Comparison of ENCODE assay signal across 8 cellular contexts in the genomic region with DNA sequence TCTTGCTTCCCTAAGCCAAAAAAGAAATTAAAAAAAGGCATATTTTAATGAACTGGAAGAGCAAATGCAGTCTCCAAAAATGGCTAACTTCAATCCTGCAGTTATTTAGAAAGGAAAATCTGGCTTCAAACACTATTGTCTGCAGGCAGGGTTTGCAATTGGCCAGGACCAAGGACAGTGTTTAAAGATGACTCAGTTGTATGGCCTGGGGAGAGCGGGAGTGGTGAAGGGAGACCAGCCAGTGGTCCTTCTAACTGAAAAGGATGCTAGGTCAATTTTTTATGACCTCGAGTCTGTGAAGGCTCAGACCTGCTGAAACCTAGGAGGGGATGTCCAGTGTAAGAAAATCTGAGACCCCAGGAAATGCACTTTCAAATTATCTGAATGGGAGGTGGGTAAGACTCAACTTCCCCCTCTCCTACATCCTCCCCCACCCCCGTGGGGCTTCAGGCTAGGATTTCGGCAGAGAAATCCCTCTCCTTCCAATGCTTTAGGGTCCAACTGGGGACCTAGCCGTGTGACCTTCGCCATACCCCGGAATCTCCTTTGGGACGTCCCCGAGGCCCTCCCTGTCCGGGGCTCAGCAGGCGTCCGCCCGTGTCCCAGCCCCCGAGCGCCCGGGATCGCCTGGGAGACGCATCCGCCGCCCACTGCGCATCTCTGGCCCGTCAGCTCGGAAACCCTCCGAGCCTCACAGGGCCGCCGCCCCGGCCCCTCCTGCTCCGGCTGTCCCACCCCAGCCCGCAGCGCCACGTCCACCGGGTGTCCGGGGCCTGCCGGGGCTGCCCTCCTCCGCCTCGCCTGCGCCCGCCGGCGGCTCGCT. TPM values are rescaled to one million over a fixed set of nuclear protein-coding genes. Genes with fewer than 3 reads are reported as not detected.
DNase-seq lines count a peak whose midpoint lies in the region; ATAC-seq and TF ChIP-seq lines count a peak whose summit lies in the region.

No MANE protein-coding gene starts in this region.

- peak; percentile 44 for ATAC-seq in GM21526 (IDR thresholded peaks at IDR 0.05; ENCODE audit: low FRiP score, unreplicated experiment)
- ATAC-seq in activated CD8-positive, alpha-beta T cell treated with anti-CD3 and anti-CD28 coated beads for 36 hours = peak; percentile 60

- TF ChIP-seq EP300 in Ishikawa (IDR thresholded peaks at IDR 0.05; ENCODE audit: borderline replicate concordance) = no peak

- H3K36me3 Mint-ChIP-seq in activated CD8-positive, alpha-beta T cell treated with anti-CD3 and anti-CD28 coated beads for 36 hours (ENCODE audit: low read depth) = peaks cover 3% of the 10 kb centered on the region
- no peaks in the 10 kb centered on the region for H3K36me3 Mint-ChIP-seq in glutamatergic neuron (ENCODE audit: unreplicated experiment)
- no peaks in the 10 kb centered on the region for H3K36me3 Mint-ChIP-seq in osteocyte (ENCODE audit: unreplicated experiment)

- H3K4me3 Mint-ChIP-seq in activated CD8-positive, alpha-beta T cell treated with anti-CD3 and anti-CD28 coated beads for 36 hours = peak overlapping the region; percentile 74
- H3K4me3 Mint-ChIP-seq in glutamatergic neuron (ENCODE audit: unreplicated experiment) (peak overlapping the region; percentile 88), osteocyte (ENCODE audit: unreplicated experiment) (peak overlapping the region; percentile 71)

- H3K27me3 Mint-ChIP-seq in activated CD8-positive, alpha-beta T cell treated with anti-CD3 and anti-CD28 coated beads for 36 hours = peaks cover 38% of the 10 kb centered on the region
- peaks cover 4% of the 10 kb centered on the region for H3K27me3 Mint-ChIP-seq in glutamatergic neuron (ENCODE audit: unreplicated experiment)
- peaks cover 50% of the 10 kb centered on the region for H3K27me3 Mint-ChIP-seq in osteocyte (ENCODE audit: unreplicated experiment)

- CTCF ChIA-PET in activated CD8-positive, alpha-beta T cell treated with anti-CD3 and anti-CD28 coated beads for 36 hours (lab: Charles Lee) = no interaction called here

- intact Hi-C loops in activated CD8-positive, alpha-beta T cell treated with anti-CD3 and anti-CD28 coated beads for 36 hours (cut with micrococcal nuclease) = no loop called here

- POLR2A ChIA-PET in activated CD8-positive, alpha-beta T cell treated with anti-CD3 and anti-CD28 coated beads for 36 hours (lab: Charles Lee) = no interaction called here

- H3K4me1 Mint-ChIP-seq in activated CD8-positive, alpha-beta T cell treated with anti-CD3 and anti-CD28 coated beads for 36 hours (ENCODE audit: low read depth) = peaks cover 10% of the 10 kb centered on the region
- no peaks in the 10 kb centered on the region for H3K4me1 Mint-ChIP-seq in glutamatergic neuron (ENCODE audit: low read depth, unreplicated experiment)
- H3K4me1 Mint-ChIP-seq in osteocyte (ENCODE audit: unreplicated experiment) = peaks cover 5% of the 10 kb centered on the region

- H3K9me3 Mint-ChIP-seq in activated CD8-positive, alpha-beta T cell treated with anti-CD3 and anti-CD28 coated beads for 36 hours = no peaks in the 10 kb centered on the region
- peaks cover 2% of the 10 kb centered on the region for H3K9me3 Mint-ChIP-seq in glutamatergic neuron (ENCODE audit: unreplicated experiment)
- no peaks in the 10 kb centered on the region for H3K9me3 Mint-ChIP-seq in osteocyte (ENCODE audit: unreplicated experiment)

- DNase-seq in NCI-H1436 (lab: John Stamatoyannopoulos, UW) = peak; percentile 58
- no peak for DNase-seq in NCI-H1436 treated with DMSO at 0.1 percent for 48 hours (lab: John Stamatoyannopoulos, UW)
- DNase-seq in activated CD8-positive, alpha-beta T cell treated with anti-CD3 and anti-CD28 coated beads for 36 hours = peak; percentile 33
- peak; percentile 74 for DNase-seq in glutamatergic neuron
- peak; percentile 85 for DNase-seq in osteocyte (ENCODE audit: extremely low spot score, unreplicated experiment)
- DNase-seq in SW 1271 (lab: John Stamatoyannopoulos, UW) = no peak

- TF ChIP-seq CTCF in activated CD8-positive, alpha-beta T cell treated with anti-CD3 and anti-CD28 coated beads for 36 hours (IDR thresholded peaks at IDR 0.05) = no peak
- TF ChIP-seq CTCF in glutamatergic neuron (IDR thresholded peaks at IDR 0.05; ENCODE audit: partially characterized antibody, unreplicated experiment) (no peak), osteocyte (IDR thresholded peaks at IDR 0.05) (no peak)

- H3K27ac Mint-ChIP-seq in activated CD8-positive, alpha-beta T cell treated with anti-CD3 and anti-CD28 coated beads for 36 hours = no peak overlapping the region
- H3K27ac Mint-ChIP-seq in glutamatergic neuron (ENCODE audit: unreplicated experiment) (peak overlapping the region; percentile 72), osteocyte (ENCODE audit: unreplicated experiment) (no peak overlapping the region)

- TF ChIP-seq RAD21 in Ishikawa (IDR thresholded peaks at IDR 0.05; ENCODE audit: low read depth) = no peak

TF ChIP-seq in Ishikawa, 13 proteins besides CTCF, POLR2A, EP300 and RAD21:
- TF ChIP-seq, protein P1, sequence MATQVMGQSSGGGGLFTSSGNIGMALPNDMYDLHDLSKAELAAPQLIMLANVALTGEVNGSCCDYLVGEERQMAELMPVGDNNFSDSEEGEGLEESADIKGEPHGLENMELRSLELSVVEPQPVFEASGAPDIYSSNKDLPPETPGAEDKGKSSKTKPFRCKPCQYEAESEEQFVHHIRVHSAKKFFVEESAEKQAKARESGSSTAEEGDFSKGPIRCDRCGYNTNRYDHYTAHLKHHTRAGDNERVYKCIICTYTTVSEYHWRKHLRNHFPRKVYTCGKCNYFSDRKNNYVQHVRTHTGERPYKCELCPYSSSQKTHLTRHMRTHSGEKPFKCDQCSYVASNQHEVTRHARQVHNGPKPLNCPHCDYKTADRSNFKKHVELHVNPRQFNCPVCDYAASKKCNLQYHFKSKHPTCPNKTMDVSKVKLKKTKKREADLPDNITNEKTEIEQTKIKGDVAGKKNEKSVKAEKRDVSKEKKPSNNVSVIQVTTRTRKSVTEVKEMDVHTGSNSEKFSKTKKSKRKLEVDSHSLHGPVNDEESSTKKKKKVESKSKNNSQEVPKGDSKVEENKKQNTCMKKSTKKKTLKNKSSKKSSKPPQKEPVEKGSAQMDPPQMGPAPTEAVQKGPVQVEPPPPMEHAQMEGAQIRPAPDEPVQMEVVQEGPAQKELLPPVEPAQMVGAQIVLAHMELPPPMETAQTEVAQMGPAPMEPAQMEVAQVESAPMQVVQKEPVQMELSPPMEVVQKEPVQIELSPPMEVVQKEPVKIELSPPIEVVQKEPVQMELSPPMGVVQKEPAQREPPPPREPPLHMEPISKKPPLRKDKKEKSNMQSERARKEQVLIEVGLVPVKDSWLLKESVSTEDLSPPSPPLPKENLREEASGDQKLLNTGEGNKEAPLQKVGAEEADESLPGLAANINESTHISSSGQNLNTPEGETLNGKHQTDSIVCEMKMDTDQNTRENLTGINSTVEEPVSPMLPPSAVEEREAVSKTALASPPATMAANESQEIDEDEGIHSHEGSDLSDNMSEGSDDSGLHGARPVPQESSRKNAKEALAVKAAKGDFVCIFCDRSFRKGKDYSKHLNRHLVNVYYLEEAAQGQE (IDR thresholded peaks at IDR 0.05; ENCODE audit: low read depth) = peak; percentile 88
- no peak for TF ChIP-seq TEAD4 (IDR thresholded peaks at IDR 0.05)
TF ChIP-seq in Ishikawa: peak in this region for 1.

RNA-seq across cellular contexts. Expression of a gene that starts 0.6 kb away (rescaled TPM):
- total RNA-seq in activated CD8-positive, alpha-beta T cell treated with anti-CD3 and anti-CD28 coated beads for 36 hours = 10 to 100 TPM in 1 of 2 experiments, 1 to 10 TPM in 1; 9.8 to 10.3 TPM
- total RNA-seq in glutamatergic neuron (ENCODE audit: unreplicated experiment) = 4.1 TPM
- not detected in 2 replicates for total RNA-seq in osteocyte

RNA-seq across cellular contexts. Expression of a gene that starts 45.0 kb away (rescaled TPM):
- 10 to 100 TPM; 43.1 to 44.0 TPM for total RNA-seq in activated CD8-positive, alpha-beta T cell treated with anti-CD3 and anti-CD28 coated beads for 36 hours
- total RNA-seq in glutamatergic neuron (ENCODE audit: unreplicated experiment) (45.0 TPM), osteocyte (33.6 and 34.6 TPM in 2 replicates)

Comparison
In these comparisons a context has a peak if more than half of its experiments do, and no peak if none do; other contexts are left out.
1. DNase-seq: peak in NCI-H1436 (single experiment), activated CD8-positive, alpha-beta T cell treated with anti-CD3 and anti-CD28 coated beads for 36 hours (single experiment), glutamatergic neuron (single experiment) and osteocyte (single experiment); none in NCI-H1436 treated with DMSO at 0.1 percent for 48 hours (single experiment) and SW 1271 (0 of 2).
2. Peak in every context shown above with its lines, with median percentiles within 50 percentile points of each other: H3K4me3 Mint-ChIP-seq.